Comparison of ENCODE assay signal across 8 cellular contexts in the genomic region with DNA sequence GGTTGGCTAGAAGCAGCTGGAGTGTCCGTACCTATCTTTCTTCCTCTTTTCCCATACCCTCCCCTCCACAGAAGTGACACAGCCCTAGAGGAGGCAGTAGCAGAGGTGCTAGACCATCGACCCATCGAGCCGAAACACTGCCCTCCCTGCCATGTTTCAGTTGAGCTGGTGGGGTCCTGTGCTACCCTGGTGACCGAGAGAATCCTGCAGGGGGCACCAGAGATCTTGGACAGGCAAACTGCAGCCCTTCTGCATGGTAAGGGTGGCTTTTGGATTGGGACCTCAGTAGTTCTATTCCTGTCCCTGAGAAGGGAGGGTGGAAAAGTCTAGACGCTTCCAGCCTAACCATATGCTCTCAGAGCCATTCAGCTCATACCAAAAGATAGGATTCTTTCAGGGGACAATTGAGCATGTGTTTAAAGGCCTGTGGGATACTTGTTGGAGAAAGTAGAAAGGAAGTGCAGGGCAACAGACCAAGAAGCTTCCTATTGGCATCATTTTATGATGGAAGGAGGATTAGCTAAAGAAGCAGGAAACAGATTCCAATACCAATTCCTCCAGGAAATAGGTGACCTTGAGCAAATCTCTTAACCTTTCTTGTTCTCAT. TPM values are rescaled to one million over a fixed set of nuclear protein-coding genes. Genes with fewer than 3 reads are reported as not detected.
DNase-seq lines count a peak whose midpoint lies in the region; ATAC-seq and TF ChIP-seq lines count a peak whose summit lies in the region.

No MANE protein-coding gene starts in this region.

- H3K79me2 ChIP-seq in hepatocyte, result no peaks in the 10 kb centered on the region

- no peak overlapping the region for H2AFZ ChIP-seq in hepatocyte

- no peaks in the 10 kb centered on the region for H4K20me1 ChIP-seq in hepatocyte (ENCODE audit: insufficient read depth, poor library complexity, severe bottlenecking)

- no peaks in the 10 kb centered on the region for H3K9me3 ChIP-seq in ascending aorta
- no peaks in the 10 kb centered on the region for H3K9me3 ChIP-seq in hepatocyte (ENCODE audit: low read depth)
- no peaks in the 10 kb centered on the region for H3K9me3 ChIP-seq in sigmoid colon

- H3K9me2 ChIP-seq in hepatocyte (replicated peaks; ENCODE audit: insufficient read depth), result no peaks in the 10 kb centered on the region

- H3K4me3 ChIP-seq in GM12864 (ENCODE audit: low read depth, low read length) (no peak overlapping the region), ascending aorta (no peak overlapping the region), hepatocyte (no peak overlapping the region), sigmoid colon (no peak overlapping the region)

- no peaks in the 10 kb centered on the region for H3K27me3 ChIP-seq in ascending aorta
- no peaks in the 10 kb centered on the region for H3K27me3 ChIP-seq in hepatocyte
- no peaks in the 10 kb centered on the region for H3K27me3 ChIP-seq in sigmoid colon

- 44% methylated on average over 6 of the region's 6 CpGs for WGBS in hepatocyte (ENCODE audit: low lambda C conversion rate, missing lambda C conversion rate)
- 32 to 40% methylated on average over 6 of the region's 6 CpGs for WGBS in sigmoid colon, 2 donors

- H3K4me2 ChIP-seq in hepatocyte, result no peak overlapping the region

- no peaks in the 10 kb centered on the region for H3K4me1 ChIP-seq in ascending aorta
- H3K4me1 ChIP-seq in hepatocyte (ENCODE audit: insufficient read depth), result no peaks in the 10 kb centered on the region
- peaks cover 0 to 17% (median 10%) of the 10 kb centered on the region in 4 donors for H3K4me1 ChIP-seq in sigmoid colon

- TF ChIP-seq EP300 in sigmoid colon (IDR thresholded peaks at IDR 0.05), result no peak

- no peak for TF ChIP-seq POLR2A in sigmoid colon (IDR thresholded peaks at IDR 0.05)

- intact Hi-C loops in ascending aorta (cut with DNase I) (loop anchor here (1.0 to 5.0 kb wide), 3 partner anchors 35 to 132 kb away; a partner anchor contains a TSS), sigmoid colon (cut with DNase I) (loop anchor here (5.0 kb wide), 1 partner anchor 133 kb away; a partner anchor contains a TSS)

- H3K36me3 ChIP-seq in ascending aorta, result peaks cover 34 to 43% of the 10 kb centered on the region in 2 donors
- H3K36me3 ChIP-seq in hepatocyte (replicated peaks; ENCODE audit: insufficient read depth, low read depth), result no peaks in the 10 kb centered on the region
- peaks cover 16 to 56% (median 33%) of the 10 kb centered on the region in 4 donors for H3K36me3 ChIP-seq in sigmoid colon

- H3K27ac ChIP-seq in ascending aorta, result peak overlapping the region; percentile 27 to 28
- H3K27ac ChIP-seq in hepatocyte, result no peak overlapping the region
- peak overlapping the region; percentile 11 to 66 (median 35) for H3K27ac ChIP-seq in sigmoid colon

- peak; percentile 81 for TF ChIP-seq CTCF in GM12864 (IDR thresholded peaks at IDR 0.05; ENCODE audit: low read depth, low read length, missing control alignments)
- TF ChIP-seq CTCF in ascending aorta (IDR thresholded peaks at IDR 0.05), result peak; percentile 64 to 83 (median 80)
- TF ChIP-seq CTCF in hepatocyte (IDR thresholded peaks at IDR 0.05; ENCODE audit: poor library complexity), result peak; percentile 58
- TF ChIP-seq CTCF in sigmoid colon (IDR thresholded peaks at IDR 0.05), result peak in 3 of 4 experiments; percentile 66 to 71 (median 71)

- ATAC-seq in GM19023 (IDR thresholded peaks at IDR 0.05; ENCODE audit: unreplicated experiment), result no peak

- DNase-seq in GM12864 (ENCODE audit: low read depth) (peak; percentile 39), NCI-H1105 treated with DMSO at 0.1 percent for 48 hours (lab: John Stamatoyannopoulos, UW) (peak; percentile 58), T-helper 22 cell (ENCODE audit: low read depth) (peak; percentile 63), ascending aorta (ENCODE audit: low spot score in 2 of 2) (peak in 1 of 2 donors; percentile 92), hepatocyte (ENCODE audit: low spot score) (peak; percentile 79), sigmoid colon (peak; percentile 89), T1000 (lab: John Stamatoyannopoulos, UW) (no peak)

RNA-seq across cellular contexts. Expression of a gene that starts 11.7 kb away (rescaled TPM):
- total RNA-seq in ascending aorta (not detected), hepatocyte (2.7 and 3.8 TPM in 2 replicates), sigmoid colon (under 1 TPM in 2 of 4 donors, not detected in 2; 0.28 to 0.36 TPM)
- polyA plus RNA-seq in hepatocyte (1.1 and 3.0 TPM in 2 replicates), sigmoid colon (under 1 TPM in 1 of 3 donors, not detected in 2; 0.47 TPM)

RNA-seq across cellular contexts. Expression of a gene that starts 16.4 kb away (rescaled TPM):
- total RNA-seq in ascending aorta, result 36.5 TPM
- total RNA-seq in hepatocyte, result 20.3 and 26.5 TPM in 2 replicates
- polyA plus RNA-seq in hepatocyte, result 15.1 and 21.6 TPM in 2 replicates
- 10 to 100 TPM; 16.7 to 33.9 (median 27.7) TPM for total RNA-seq in sigmoid colon
- polyA plus RNA-seq in sigmoid colon, result 10 to 100 TPM; 15.5 to 18.7 (median 18.6) TPM

RNA-seq across cellular contexts. Expression of a gene that starts 17.9 kb away (rescaled TPM):
- total RNA-seq in ascending aorta (9.7 TPM), hepatocyte (15.9 and 18.5 TPM in 2 replicates), sigmoid colon (10 to 100 TPM; 21.7 to 51.8 (median 27.0) TPM)
- polyA plus RNA-seq in hepatocyte (5.8 and 7.6 TPM in 2 replicates), sigmoid colon (10 to 100 TPM; 15.6 to 26.4 (median 22.1) TPM)

RNA-seq across cellular contexts. Expression of a gene that starts 22.9 kb away (rescaled TPM):
- 11.4 TPM for total RNA-seq in ascending aorta
- 2.9 and 3.2 TPM in 2 replicates for total RNA-seq in hepatocyte
- polyA plus RNA-seq in hepatocyte, result 8.3 and 11.4 TPM in 2 replicates
- total RNA-seq in sigmoid colon, result 1 to 10 TPM; 4.1 to 7.8 (median 7.0) TPM
- 1 to 10 TPM in 2 of 3 donors, under 1 TPM in 1; 0.46 to 2.3 (median 1.2) TPM for polyA plus RNA-seq in sigmoid colon

RNA-seq across cellular contexts. Expression of a gene that starts 34.8 kb away (rescaled TPM):
- 42.4 TPM for total RNA-seq in ascending aorta
- 49.4 and 60.2 TPM in 2 replicates for total RNA-seq in hepatocyte
- 19.0 and 21.2 TPM in 2 replicates for polyA plus RNA-seq in hepatocyte
- 10 to 100 TPM; 37.8 to 53.6 (median 47.1) TPM for total RNA-seq in sigmoid colon
- 10 to 100 TPM; 35.4 to 82.8 (median 52.7) TPM for polyA plus RNA-seq in sigmoid colon
